ENCODE assay signal across 8 cellular contexts in genomic region chr15:74291101-74292071, GRCh38. TPM values are rescaled to one million over a fixed set of nuclear protein-coding genes. Genes with fewer than 3 reads are reported as not detected.
DNase-seq lines count a peak whose midpoint lies in the region.

No MANE protein-coding gene starts in this region.

- no peaks in the 10 kb centered on the region for H3K36me3 Mint-ChIP-seq in activated CD4-positive, alpha-beta memory T cell treated with anti-CD3 and anti-CD28 coated beads, Interleukin-2, amount 10 ng/mL, durations not matched to agents 7 days and 5 days (ENCODE audit: low read depth)

- CTCF ChIA-PET in activated CD4-positive, alpha-beta memory T cell treated with anti-CD3 and anti-CD28 coated beads, Interleukin-2, amount 10 ng/mL, durations not matched to agents 7 days and 5 days (lab: Charles Lee), result interaction anchor here (1.1 kb wide), 1 partner anchor 16 kb away, joined by 3 read pairs; no protein-coding TSS in a partner anchor

- POLR2A ChIA-PET in activated CD4-positive, alpha-beta memory T cell treated with anti-CD3 and anti-CD28 coated beads, Interleukin-2, amount 10 ng/mL, durations not matched to agents 7 days and 5 days (lab: Charles Lee), result interaction anchor here (0.6 kb wide), 1 partner anchor 37 kb away, joined by 3 read pairs; no protein-coding TSS in a partner anchor

- no peaks in the 10 kb centered on the region for H3K9me3 Mint-ChIP-seq in activated CD4-positive, alpha-beta memory T cell treated with anti-CD3 and anti-CD28 coated beads, Interleukin-2, amount 10 ng/mL, durations not matched to agents 7 days and 5 days

- peaks cover 10% of the 10 kb centered on the region for H3K4me1 Mint-ChIP-seq in activated CD4-positive, alpha-beta memory T cell treated with anti-CD3 and anti-CD28 coated beads, Interleukin-2, amount 10 ng/mL, durations not matched to agents 7 days and 5 days

- peaks cover 18% of the 10 kb centered on the region for H3K27me3 Mint-ChIP-seq in activated CD4-positive, alpha-beta memory T cell treated with anti-CD3 and anti-CD28 coated beads, Interleukin-2, amount 10 ng/mL, durations not matched to agents 7 days and 5 days

- no peak overlapping the region for H3K4me3 Mint-ChIP-seq in activated CD4-positive, alpha-beta memory T cell treated with anti-CD3 and anti-CD28 coated beads, Interleukin-2, amount 10 ng/mL, durations not matched to agents 7 days and 5 days

- H3K27ac Mint-ChIP-seq in activated CD4-positive, alpha-beta memory T cell treated with anti-CD3 and anti-CD28 coated beads, Interleukin-2, amount 10 ng/mL, durations not matched to agents 7 days and 5 days, result no peak overlapping the region

- peak; percentile 27 for DNase-seq in DMS53 (lab: John Stamatoyannopoulos, UW)
- DNase-seq in DMS53 treated with DMSO at 0.1 percent for 48 hours (lab: John Stamatoyannopoulos, UW; ENCODE audit: unreplicated experiment), result no peak
- DNase-seq in NCI-H510A (lab: John Stamatoyannopoulos, UW), result peak; percentile 57
- DNase-seq in activated CD4-positive, alpha-beta memory T cell treated with anti-CD3 and anti-CD28 coated beads, Interleukin-2, amount 10 ng/mL, durations not matched to agents 7 days and 5 days, result peak; percentile 83
- peak; percentile 32 for DNase-seq in effector CD8-positive, alpha-beta T cell (lab: John Stamatoyannopoulos, UW)
- DNase-seq in medulla oblongata (ENCODE audit: extremely low spot score), result peak; percentile 64
- DNase-seq in stimulated activated CD8-positive, alpha-beta memory T cell treated with anti-CD3 and anti-CD28 coated beads, Interleukin-2, amount 100 ng/mL, for 1 hour (ENCODE audit: low read depth in 2 of 2), result peak; percentile 15 to 39
- DNase-seq in NCI-H446 treated with DMSO at 0.1 percent for 48 hours (lab: John Stamatoyannopoulos, UW), result no peak

RNA-seq across cellular contexts. Expression of gene CCDC33, which starts 55.3 kb away (rescaled TPM):
- total RNA-seq in activated CD4-positive, alpha-beta memory T cell treated with anti-CD3 and anti-CD28 coated beads, Interleukin-2, amount 10 ng/mL, durations not matched to agents 7 days and 5 days, result not detected

Comparison
In these comparisons a context has a peak if more than half of its experiments do, and no peak if none do; other contexts are left out.
1. DNase-seq: peak in DMS53 (single experiment), NCI-H510A (single experiment), activated CD4-positive, alpha-beta memory T cell treated with anti-CD3 and anti-CD28 coated beads, Interleukin-2, amount 10 ng/mL, durations not matched to agents 7 days and 5 days (single experiment), effector CD8-positive, alpha-beta T cell (single experiment), medulla oblongata (single experiment) and stimulated activated CD8-positive, alpha-beta memory T cell treated with anti-CD3 and anti-CD28 coated beads, Interleukin-2, amount 100 ng/mL, for 1 hour (2 of 2); none in DMS53 treated with DMSO at 0.1 percent for 48 hours (single experiment) and NCI-H446 treated with DMSO at 0.1 percent for 48 hours (single experiment).